1 cellular context compared by ENCODE assay signal in the genomic region with DNA sequence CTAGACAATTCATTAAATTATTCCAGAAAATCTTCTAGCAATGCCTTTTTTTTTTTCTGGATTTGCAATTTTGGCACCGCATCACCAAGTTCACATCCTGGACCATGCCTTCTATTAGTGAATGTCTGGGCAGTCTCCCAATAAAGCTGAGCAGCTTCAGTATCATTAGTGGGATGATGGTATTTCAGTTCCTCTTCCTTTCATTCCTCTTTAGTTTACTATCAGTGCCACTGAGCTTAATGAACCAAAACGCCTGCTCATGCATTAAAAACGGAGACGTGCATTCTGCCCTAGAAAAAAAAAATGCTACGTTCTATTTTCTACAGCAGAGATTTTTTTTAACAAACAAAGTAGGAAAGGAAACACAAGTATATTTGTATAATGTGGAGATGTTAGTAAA.
TF ChIP-seq lines count a peak whose summit lies in the region.

No MANE protein-coding gene starts in this region.

TF ChIP-seq in GM12878, 131 proteins besides CTCF, POLR2A, EP300 and RAD21 (continued from another document):
- no peak for TF ChIP-seq SUPT20H (IDR thresholded peaks at IDR 0.05; ENCODE audit: borderline replicate concordance, control insufficient read depth, low read depth, low read length)
